Comparison of ENCODE assay signal across 13 cellular contexts in the genomic region with DNA sequence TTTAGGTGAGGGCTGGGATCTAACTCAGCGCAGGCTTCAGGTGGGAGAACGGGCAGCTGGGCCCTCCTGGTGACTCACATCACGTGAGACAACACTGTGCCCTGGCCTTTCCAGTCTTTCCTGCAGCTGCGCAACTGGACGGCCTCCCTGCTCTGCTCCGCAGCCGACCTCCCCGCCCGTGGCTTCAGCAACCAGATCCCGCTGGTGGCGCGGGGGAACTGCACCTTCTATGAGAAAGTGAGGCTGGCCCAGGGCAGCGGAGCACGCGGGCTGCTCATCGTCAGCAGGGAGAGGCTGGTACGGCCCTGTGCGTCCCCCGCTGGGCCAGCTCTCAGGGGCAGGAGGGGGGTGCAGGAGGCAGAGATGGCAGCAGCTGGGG. TPM values are rescaled to one million over a fixed set of nuclear protein-coding genes. Genes with fewer than 3 reads are reported as not detected.
DNase-seq lines count a peak whose midpoint lies in the region; ATAC-seq and TF ChIP-seq lines count a peak whose summit lies in the region.
"Had no signal": no experiment of that assay in that cellular context is flagged by ENCODE, and none has a peak within 500 bp of the region (broad histone marks: within the 10 kb centered on the region; RNA-seq: fewer than 3 reads in every experiment).

No MANE protein-coding gene starts in this region.

- H3K4me3 ChIP-seq in GM23338, result no peak overlapping the region
- H3K4me3 ChIP-seq: SJCRH30 had no signal

- peak; percentile 24 to 33; a peak in 3 of 4 replicates for TF ChIP-seq CTCF in GM23338 (conservative IDR thresholded peaks at IDR 0.05; ENCODE audit: low read depth in 2 of 2)
- no peak for TF ChIP-seq CTCF in WTC11 (IDR thresholded peaks at IDR 0.05)

- no peak overlapping the region for H3K27ac ChIP-seq in GM23338 (ENCODE audit: low read depth)
- H3K27ac ChIP-seq: parathyroid adenoma, SJCRH30 had no signal

- peak; percentile 89 for DNase-seq in GM23338 (ENCODE audit: low spot score)
- peak; percentile 76 for DNase-seq in WTC11 (ENCODE audit: low spot score)
- DNase-seq in globus pallidus (ENCODE audit: low spot score), result peak; percentile 77
- DNase-seq in retina, result peak; percentile 91
- DNase-seq: activated T-cell treated with anti-CD3 and anti-CD28 coated beads, Interleukin-2, amount 50 U/mL, for 4 hours; Karpas-422; SJCRH30 had no signal

- peaks cover 24% of the 10 kb centered on the region for H3F3A ChIP-seq in GM23338 (replicated peaks; ENCODE audit: low read depth)

- H3K4me2 ChIP-seq in GM23338, result no peak overlapping the region

- H3K9me3 Mint-ChIP-seq in GM23338, result peaks cover 13% of the 10 kb centered on the region
- peaks cover 10% of the 10 kb centered on the region for H3K9me3 Mint-ChIP-seq in WTC11
- H3K9me3 Mint-ChIP-seq in activated T-helper 17 cell treated with anti-CD3 and anti-CD28 coated beads, Interleukin-2, amount 50 U/mL, for 72 hours, result peaks cover 7% of the 10 kb centered on the region
- H3K9me3 Mint-ChIP-seq: activated T-cell treated with anti-CD3 and anti-CD28 coated beads, Interleukin-2, amount 50 U/mL, for 4 hours had no signal

- H4K20me1 ChIP-seq in GM23338 (replicated peaks; ENCODE audit: insufficient read depth), result peaks cover 9% of the 10 kb centered on the region

- CTCF ChIA-PET in WTC11 (lab: Charles Lee), result interaction anchor here (0.8 to 1.5 kb wide), 4 partner anchors 21 to 138 kb away, joined by 3 to 6 read pairs (median 3); no protein-coding TSS in a partner anchor

- H3K4me1 ChIP-seq in GM23338 (ENCODE audit: insufficient read depth), result no peaks in the 10 kb centered on the region

- peaks cover 26% of the 10 kb centered on the region for H3K79me2 ChIP-seq in GM23338 (replicated peaks; ENCODE audit: insufficient read depth)

- ATAC-seq in GM23338 (peak; percentile 86), WTC11 (peak; percentile 84), GM18907 (IDR thresholded peaks at IDR 0.05; ENCODE audit: unreplicated experiment) (no peak), HG03521 (IDR thresholded peaks at IDR 0.05; ENCODE audit: unreplicated experiment) (no peak), HG03175 (IDR thresholded peaks at IDR 0.05; ENCODE audit: unreplicated experiment) (no peak)
- no peak for ATAC-seq in activated T-helper 17 cell treated with anti-CD3 and anti-CD28 coated beads, Interleukin-2, amount 50 U/mL, for 72 hours (replicated peaks)

- no peak overlapping the region for H2AFZ ChIP-seq in GM23338
- H2AFZ ChIP-seq: parathyroid adenoma had no signal

- no peaks in the 10 kb centered on the region; the same call in 1 of the 2 replicates for H3K9me2 ChIP-seq in GM23338 (ENCODE audit: insufficient read depth)

- peaks cover 10% of the 10 kb centered on the region for H3K27me3 Mint-ChIP-seq in GM23338 (ENCODE audit: insufficient read depth, low read depth, poor library complexity)
- no peaks in the 10 kb centered on the region for H3K27me3 Mint-ChIP-seq in WTC11 (ENCODE audit: low read depth)
- H3K27me3 Mint-ChIP-seq in activated T-helper 17 cell treated with anti-CD3 and anti-CD28 coated beads, Interleukin-2, amount 50 U/mL, for 72 hours, result no peaks in the 10 kb centered on the region

- H3K27ac Mint-ChIP-seq in GM23338 (no peak overlapping the region), WTC11 (no peak overlapping the region; the same call in 1 of the 2 replicates)
- no peak overlapping the region for H3K27ac Mint-ChIP-seq in activated T-helper 17 cell treated with anti-CD3 and anti-CD28 coated beads, Interleukin-2, amount 50 U/mL, for 72 hours

- no peaks in the 10 kb centered on the region for H3K36me3 ChIP-seq in GM23338 (ENCODE audit: insufficient read depth)
- H3K36me3 ChIP-seq: SJCRH30 had no signal

- POLR2A ChIA-PET in WTC11 (lab: Charles Lee), result interaction anchor here (0.6 kb wide), 1 partner anchor 47 kb away, joined by 3 read pairs; no protein-coding TSS in a partner anchor

- H3K4me3 Mint-ChIP-seq in GM23338 (no peak overlapping the region), WTC11 (no peak overlapping the region)
- no peak overlapping the region for H3K4me3 Mint-ChIP-seq in activated T-helper 17 cell treated with anti-CD3 and anti-CD28 coated beads, Interleukin-2, amount 50 U/mL, for 72 hours
- H3K4me3 Mint-ChIP-seq: activated T-cell treated with anti-CD3 and anti-CD28 coated beads, Interleukin-2, amount 50 U/mL, for 4 hours had no signal

- H3K27me3 ChIP-seq in GM23338 (ENCODE audit: insufficient read depth), result no peaks in the 10 kb centered on the region
- H3K27me3 ChIP-seq: SJCRH30 had no signal

- peaks cover 28% of the 10 kb centered on the region for H3K36me3 Mint-ChIP-seq in GM23338 (ENCODE audit: low read depth)
- peaks cover 11% of the 10 kb centered on the region for H3K36me3 Mint-ChIP-seq in WTC11
- no peaks in the 10 kb centered on the region for H3K36me3 Mint-ChIP-seq in activated T-helper 17 cell treated with anti-CD3 and anti-CD28 coated beads, Interleukin-2, amount 50 U/mL, for 72 hours (ENCODE audit: low read depth)

- peaks cover 11% of the 10 kb centered on the region for H3K4me1 Mint-ChIP-seq in GM23338
- peaks cover 1% of the 10 kb centered on the region; the same call in 1 of the 2 replicates for H3K4me1 Mint-ChIP-seq in WTC11
- H3K4me1 Mint-ChIP-seq in activated T-helper 17 cell treated with anti-CD3 and anti-CD28 coated beads, Interleukin-2, amount 50 U/mL, for 72 hours, result peaks cover 11% of the 10 kb centered on the region

TF ChIP-seq in GM23338, 12 proteins besides CTCF, POLR2A, EP300 and RAD21 (continues in another document):
- TF ChIP-seq CREB1 (CRISPR knock-in tag; IDR thresholded peaks at IDR 0.05; ENCODE audit: low read depth), result no peak

TF ChIP-seq in WTC11, 78 proteins besides CTCF, POLR2A, EP300 and RAD21 (continues in another document):
- TF ChIP-seq, protein P1, sequence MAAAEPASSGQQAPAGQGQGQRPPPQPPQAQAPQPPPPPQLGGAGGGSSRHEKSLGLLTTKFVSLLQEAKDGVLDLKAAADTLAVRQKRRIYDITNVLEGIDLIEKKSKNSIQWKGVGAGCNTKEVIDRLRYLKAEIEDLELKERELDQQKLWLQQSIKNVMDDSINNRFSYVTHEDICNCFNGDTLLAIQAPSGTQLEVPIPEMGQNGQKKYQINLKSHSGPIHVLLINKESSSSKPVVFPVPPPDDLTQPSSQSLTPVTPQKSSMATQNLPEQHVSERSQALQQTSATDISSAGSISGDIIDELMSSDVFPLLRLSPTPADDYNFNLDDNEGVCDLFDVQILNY (CRISPR knock-in tag; IDR thresholded peaks at IDR 0.05), result no peak
- TF ChIP-seq NFATC4 (CRISPR knock-in tag; IDR thresholded peaks at IDR 0.05), result no peak
- TF ChIP-seq ZNF232 (CRISPR knock-in tag; IDR thresholded peaks at IDR 0.05), result no peak
- TF ChIP-seq, protein P2, sequence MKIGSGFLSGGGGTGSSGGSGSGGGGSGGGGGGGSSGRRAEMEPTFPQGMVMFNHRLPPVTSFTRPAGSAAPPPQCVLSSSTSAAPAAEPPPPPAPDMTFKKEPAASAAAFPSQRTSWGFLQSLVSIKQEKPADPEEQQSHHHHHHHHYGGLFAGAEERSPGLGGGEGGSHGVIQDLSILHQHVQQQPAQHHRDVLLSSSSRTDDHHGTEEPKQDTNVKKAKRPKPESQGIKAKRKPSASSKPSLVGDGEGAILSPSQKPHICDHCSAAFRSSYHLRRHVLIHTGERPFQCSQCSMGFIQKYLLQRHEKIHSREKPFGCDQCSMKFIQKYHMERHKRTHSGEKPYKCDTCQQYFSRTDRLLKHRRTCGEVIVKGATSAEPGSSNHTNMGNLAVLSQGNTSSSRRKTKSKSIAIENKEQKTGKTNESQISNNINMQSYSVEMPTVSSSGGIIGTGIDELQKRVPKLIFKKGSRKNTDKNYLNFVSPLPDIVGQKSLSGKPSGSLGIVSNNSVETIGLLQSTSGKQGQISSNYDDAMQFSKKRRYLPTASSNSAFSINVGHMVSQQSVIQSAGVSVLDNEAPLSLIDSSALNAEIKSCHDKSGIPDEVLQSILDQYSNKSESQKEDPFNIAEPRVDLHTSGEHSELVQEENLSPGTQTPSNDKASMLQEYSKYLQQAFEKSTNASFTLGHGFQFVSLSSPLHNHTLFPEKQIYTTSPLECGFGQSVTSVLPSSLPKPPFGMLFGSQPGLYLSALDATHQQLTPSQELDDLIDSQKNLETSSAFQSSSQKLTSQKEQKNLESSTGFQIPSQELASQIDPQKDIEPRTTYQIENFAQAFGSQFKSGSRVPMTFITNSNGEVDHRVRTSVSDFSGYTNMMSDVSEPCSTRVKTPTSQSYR (CRISPR knock-in tag; IDR thresholded peaks at IDR 0.05), result no peak

RNA-seq across cellular contexts. Expression of a gene that starts 8.8 kb away (rescaled TPM):
- 51.0 and 53.3 TPM in 2 replicates for total RNA-seq in GM23338 (2014; rRNA removed; shearing (Covaris generic))
- polyA plus RNA-seq in GM23338 (2016; fragmentation: Nextera tagmentation; extraction: Ambion mirVana), result 21.1 and 23.5 TPM in 2 replicates
- total RNA-seq in WTC11 (2021), result 94.6 to 117 TPM (median 95.8 TPM) in 3 replicates
- 10 to 100 TPM; 23.7 to 46.5 TPM for total RNA-seq in activated T-helper 17 cell treated with anti-CD3 and anti-CD28 coated beads, Interleukin-2, amount 50 U/mL, for 72 hours

RNA-seq across cellular contexts. Expression of a gene that starts 8.9 kb away (rescaled TPM):
- 197 and 299 TPM in 2 replicates for total RNA-seq in GM23338 (2014; rRNA removed; shearing (Covaris generic))
- 409 and 434 TPM in 2 replicates for polyA plus RNA-seq in GM23338 (2016; fragmentation: Nextera tagmentation; extraction: Ambion mirVana)
- total RNA-seq in WTC11 (2021), result 245 to 250 TPM (median 248 TPM) in 3 replicates
- 100 to 1,000 TPM in 1 of 2 donors, 10 to 100 TPM in 1; 96.2 to 140 TPM for total RNA-seq in activated T-helper 17 cell treated with anti-CD3 and anti-CD28 coated beads, Interleukin-2, amount 50 U/mL, for 72 hours

RNA-seq across cellular contexts. Expression of a gene that starts 22.7 kb away (rescaled TPM):
- 0.16 and 0.28 TPM in 2 replicates for total RNA-seq in GM23338 (2014; rRNA removed; shearing (Covaris generic))
- polyA plus RNA-seq in GM23338 (2016; fragmentation: Nextera tagmentation; extraction: Ambion mirVana), result 0.05 and 0.38 TPM in 2 replicates
- total RNA-seq in WTC11 (2021), result 0.37 to 0.57 TPM (median 0.55 TPM) in 3 replicates
- total RNA-seq in activated T-helper 17 cell treated with anti-CD3 and anti-CD28 coated beads, Interleukin-2, amount 50 U/mL, for 72 hours, result not detected
- total RNA-seq: activated T-cell treated with anti-CD3 and anti-CD28 coated beads, Interleukin-2, amount 50 U/mL, for 4 hours; glomerular endothelial cell had no signal

RNA-seq across cellular contexts. Expression of a gene that starts 29.4 kb away (rescaled TPM):
- total RNA-seq in GM23338 (2014; rRNA removed; shearing (Covaris generic)), result 0.45 and 1.9 TPM in 2 replicates
- 0.29 and 0.40 TPM in 2 replicates for polyA plus RNA-seq in GM23338 (2016; fragmentation: Nextera tagmentation; extraction: Ambion mirVana)
- 2.0 to 2.9 TPM (median 2.8 TPM) in 3 replicates for total RNA-seq in WTC11 (2021)
- total RNA-seq in activated T-helper 17 cell treated with anti-CD3 and anti-CD28 coated beads, Interleukin-2, amount 50 U/mL, for 72 hours, result under 1 TPM in 1 of 2 donors, not detected in 1; 0.17 TPM
- total RNA-seq: activated T-cell treated with anti-CD3 and anti-CD28 coated beads, Interleukin-2, amount 50 U/mL, for 4 hours; glomerular endothelial cell; SJCRH30 had no signal

RNA-seq across cellular contexts. Expression of a gene that starts 55.3 kb away (rescaled TPM):
- total RNA-seq in GM23338 (2014; rRNA removed; shearing (Covaris generic)), result not detected in 2 replicates
- not detected in 2 replicates for polyA plus RNA-seq in GM23338 (2016; fragmentation: Nextera tagmentation; extraction: Ambion mirVana)
- total RNA-seq in WTC11 (2021), result not detected in 3 replicates
- under 1 TPM; 0.09 to 0.32 TPM for total RNA-seq in activated T-helper 17 cell treated with anti-CD3 and anti-CD28 coated beads, Interleukin-2, amount 50 U/mL, for 72 hours
- total RNA-seq: glomerular endothelial cell had no signal

Comparison
In these comparisons a context has a peak if more than half of its experiments do, and no peak if none do; other contexts are left out.
1. ATAC-seq: peak in GM23338 (single experiment) and WTC11 (single experiment); none in GM18907 (single experiment), HG03521 (single experiment), HG03175 (single experiment) and activated T-helper 17 cell treated with anti-CD3 and anti-CD28 coated beads, Interleukin-2, amount 50 U/mL, for 72 hours (single experiment).
2. Peak in every context shown above with its lines, with median percentiles within 50 percentile points of each other: DNase-seq.